In the genomic region with DNA sequence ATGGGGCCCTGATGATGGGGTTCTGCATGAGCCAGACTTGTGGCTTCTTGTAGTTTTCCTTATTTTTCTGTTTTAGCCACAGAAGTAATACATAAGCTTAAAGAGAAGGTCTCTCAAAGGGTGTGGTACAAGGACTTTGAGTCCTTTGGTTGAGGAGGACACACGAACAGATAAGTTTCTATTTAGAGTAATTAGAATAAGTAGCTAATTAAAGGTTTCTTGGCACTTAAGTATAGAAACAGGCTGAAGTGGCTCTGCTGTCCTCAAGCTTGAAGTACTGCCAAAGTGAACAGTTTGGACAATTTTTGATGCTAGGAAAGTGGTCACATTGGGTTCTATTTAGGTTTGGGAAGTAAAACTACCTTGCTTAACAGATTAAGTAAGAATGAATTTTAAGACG, we compare ENCODE assay signal across 19 cellular contexts.
DNase-seq lines count a peak whose midpoint lies in the region; ATAC-seq and TF ChIP-seq lines count a peak whose summit lies in the region.
"Had no signal": no experiment of that assay in that cellular context is flagged by ENCODE, and none has a peak within 500 bp of the region (broad histone marks: within the 10 kb centered on the region; RNA-seq: fewer than 3 reads in every experiment).

No MANE protein-coding gene starts in this region.

- TF ChIP-seq POLR2A in vagina (IDR thresholded peaks at IDR 0.05) (no peak), right lobe of liver (IDR thresholded peaks at IDR 0.05) (no peak)

- DNase-seq in Right ventricle myocardium superior, result no peak
- no peak for DNase-seq in right atrium auricular region (ENCODE audit: low spot score)
- peak; percentile 20 for DNase-seq in NCI-H748 treated with DMSO at 0.1 percent for 48 hours (lab: John Stamatoyannopoulos, UW)
- DNase-seq in left ventricle myocardium superior, result no peak
- no peak for DNase-seq in ascending aorta (ENCODE audit: low spot score in 2 of 2)
- no peak for DNase-seq in vagina (ENCODE audit: extremely low spot score in 2 of 2)
- no peak for DNase-seq in GOT3 (lab: John Stamatoyannopoulos, UW)
- DNase-seq in right lobe of liver, result no peak
- DNase-seq: CD8-positive, alpha-beta memory T cell; GF-D8; KBM-7; MV-4-11; NCI-H1436; NCI-H2029; NCI-H345; NCI-H774; PC-9 had no signal

- no peaks in the 10 kb centered on the region for H3K9me3 ChIP-seq in right atrium auricular region
- no peaks in the 10 kb centered on the region for H3K9me3 ChIP-seq in ascending aorta
- no peaks in the 10 kb centered on the region for H3K9me3 ChIP-seq in vagina
- H3K9me3 ChIP-seq in right lobe of liver, result no peaks in the 10 kb centered on the region
- H3K9me3 ChIP-seq: BLaER1 treated with 17β-estradiol and CSF1 and Interleukin-3, amounts not matched to agents 10 nM and 100 nM had no signal

- TF ChIP-seq CTCF in right atrium auricular region (IDR thresholded peaks at IDR 0.05) (no peak), ascending aorta (IDR thresholded peaks at IDR 0.05) (no peak), vagina (IDR thresholded peaks at IDR 0.05) (no peak), right lobe of liver (IDR thresholded peaks at IDR 0.05) (no peak)

- intact Hi-C loops in Right ventricle myocardium superior (cut with DNase I), result no loop called here
- intact Hi-C loops in left ventricle myocardium superior (cut with micrococcal nuclease), result no loop called here
- intact Hi-C loops in ascending aorta (cut with DNase I), result no loop called here
- intact Hi-C loops in vagina (cut with DNase I), result no loop called here
- intact Hi-C loops in right lobe of liver (cut with DNase I), result no loop called here

- H3K27me3 ChIP-seq in right atrium auricular region (no peaks in the 10 kb centered on the region), ascending aorta (no peaks in the 10 kb centered on the region), vagina (no peaks in the 10 kb centered on the region), right lobe of liver (no peaks in the 10 kb centered on the region)
- H3K27me3 ChIP-seq: BLaER1 treated with 17β-estradiol and CSF1 and Interleukin-3, amounts not matched to agents 10 nM and 100 nM had no signal

- H3K4me1 ChIP-seq in right atrium auricular region (no peaks in the 10 kb centered on the region), ascending aorta (no peaks in the 10 kb centered on the region), vagina (no peaks in the 10 kb centered on the region), right lobe of liver (no peaks in the 10 kb centered on the region)

- H3K27ac ChIP-seq in right atrium auricular region (peak overlapping the region in 1 of 2 donors; percentile 56), ascending aorta (no peak overlapping the region), vagina (no peak overlapping the region), right lobe of liver (no peak overlapping the region)
- H3K27ac ChIP-seq: BLaER1 treated with 17β-estradiol and CSF1 and Interleukin-3, amounts not matched to agents 10 nM and 100 nM; PC-9 had no signal

- 26% methylated on average over 2 of the region's 2 CpGs for WGBS in right lobe of liver (ENCODE audit: insufficient coverage, low coverage, low lambda C conversion rate, missing lambda C conversion rate)

- H3K36me3 ChIP-seq in right atrium auricular region, result no peaks in the 10 kb centered on the region
- no peaks in the 10 kb centered on the region for H3K36me3 ChIP-seq in ascending aorta
- H3K36me3 ChIP-seq in vagina, result no peaks in the 10 kb centered on the region
- no peaks in the 10 kb centered on the region for H3K36me3 ChIP-seq in right lobe of liver
- H3K36me3 ChIP-seq: BLaER1 treated with 17β-estradiol and CSF1 and Interleukin-3, amounts not matched to agents 10 nM and 100 nM had no signal

- no peak overlapping the region for H3K4me3 ChIP-seq in right atrium auricular region
- H3K4me3 ChIP-seq in ascending aorta, result no peak overlapping the region
- H3K4me3 ChIP-seq in vagina, result no peak overlapping the region
- H3K4me3 ChIP-seq in right lobe of liver, result no peak overlapping the region
- H3K4me3 ChIP-seq: BLaER1 treated with 17β-estradiol and CSF1 and Interleukin-3, amounts not matched to agents 10 nM and 100 nM; GM23338; PC-9 had no signal

- ATAC-seq in Right ventricle myocardium superior (ENCODE audit: poor library complexity) (peak; percentile 89), left ventricle myocardium superior (peak; percentile 95), right lobe of liver (no peak)
- ATAC-seq: GM23338 had no signal

Comparison
In these comparisons a context has a peak if more than half of its experiments do, and no peak if none do; other contexts are left out.
1. ATAC-seq: peak in Right ventricle myocardium superior (single experiment) and left ventricle myocardium superior (single experiment); none in right lobe of liver (0 of 4).